20 cellular contexts compared by ENCODE assay signal in the genomic region with DNA sequence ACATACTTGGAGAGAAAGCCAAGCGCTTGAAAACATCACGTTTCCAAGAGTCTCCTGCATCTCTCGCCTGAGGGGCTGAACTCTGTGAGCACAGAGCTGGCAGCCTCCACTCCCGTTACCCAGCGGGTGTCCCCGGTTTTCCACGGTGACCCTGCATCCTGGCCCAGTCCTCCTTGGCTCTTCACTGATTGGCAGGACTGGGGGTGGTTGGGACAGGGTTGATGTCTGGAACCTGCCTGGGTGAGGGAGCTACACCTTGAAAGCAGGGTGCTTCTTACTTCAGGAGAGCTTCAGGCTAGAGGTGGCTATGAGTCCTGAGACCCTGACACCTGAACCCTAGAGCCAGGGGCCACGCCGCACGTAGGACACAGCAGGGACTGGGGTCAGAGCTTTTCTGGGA.
A peak's percentile ranks its signal among the peaks of the same experiment; 100 is the strongest.
DNase-seq lines count a peak whose midpoint lies in the region; ATAC-seq and TF ChIP-seq lines count a peak whose summit lies in the region.
"Had no signal": no experiment of that assay in that cellular context is flagged by ENCODE, and none has a peak within 500 bp of the region (broad histone marks: within the 10 kb centered on the region; RNA-seq: fewer than 3 reads in every experiment).

No MANE protein-coding gene starts in this region.

- H3K4me1 Mint-ChIP-seq in CD14-positive monocyte = peaks cover 2% of the 10 kb centered on the region
- H3K4me1 Mint-ChIP-seq: CD4-positive, alpha-beta memory T cell had no signal

- H3K4me1 ChIP-seq in RWPE2 (ENCODE audit: insufficient read depth, poor library complexity, severe bottlenecking) (no peaks in the 10 kb centered on the region), gastrocnemius medialis (peaks cover 55 to 71% of the 10 kb centered on the region in 2 donors)
- H3K4me1 ChIP-seq: Caco-2 had no signal

- peaks cover 72 to 74% of the 10 kb centered on the region in 2 donors for H3K36me3 Mint-ChIP-seq in CD14-positive monocyte
- H3K36me3 Mint-ChIP-seq: CD4-positive, alpha-beta memory T cell had no signal

- H3K9me3 Mint-ChIP-seq in CD14-positive monocyte = peaks cover 0 to 8% (median 6%) of the 10 kb centered on the region in 7 donors

- H3K9me3 ChIP-seq in RWPE2 (ENCODE audit: severe bottlenecking) = no peaks in the 10 kb centered on the region
- H3K9me3 ChIP-seq in gastrocnemius medialis = no peaks in the 10 kb centered on the region
- H3K9me3 ChIP-seq: Caco-2, SJCRH30 had no signal

- H3K27ac ChIP-seq in RWPE2 (ENCODE audit: poor library complexity, severe bottlenecking) (no peak overlapping the region), gastrocnemius medialis (peak overlapping the region in 3 of 4 donors; percentile 51 to 92 (median 91))
- H3K27ac ChIP-seq: SJCRH30 had no signal

- in situ Hi-C loops in gastrocnemius medialis (cut with MboI; ENCODE audit: low sequenced_read_pairs in 4 of 4) = no loop called here

- H3K4me3 ChIP-seq in RWPE2 (ENCODE audit: severe bottlenecking) = no peak overlapping the region
- no peak overlapping the region for H3K4me3 ChIP-seq in gastrocnemius medialis
- H3K4me3 ChIP-seq: SJCRH30 had no signal

- DNase-seq in CD14-positive monocyte (ENCODE audit: low spot score) (peak; percentile 28), RWPE2 (ENCODE audit: low spot score) (peak; percentile 34), mesenteric fat pad (ENCODE audit: low spot score) (peak; percentile 67), gastrocnemius medialis (peak in 1 of 2 donors; percentile 18), D341Med (ENCODE audit: low spot score) (no peak), pons (ENCODE audit: low spot score) (no peak), superior temporal gyrus (ENCODE audit: extremely low spot score) (no peak)
- DNase-seq: DMS153, GF-D8, KG1, NCI-H1092 treated with DMSO at 0.1 percent for 48 hours, NCI-H1436 treated with DMSO at 0.1 percent for 48 hours, NCI-H1930, NCI-H2227 treated with DMSO at 0.1 percent for 48 hours, NCI-H524 treated with DMSO at 0.1 percent for 48 hours, NCI-H82, SJCRH30 had no signal

- H3K27me3 ChIP-seq in RWPE2 (ENCODE audit: insufficient read depth, poor library complexity, severe bottlenecking) = no peaks in the 10 kb centered on the region
- no peaks in the 10 kb centered on the region for H3K27me3 ChIP-seq in gastrocnemius medialis
- H3K27me3 ChIP-seq: SJCRH30 had no signal

- H3K36me3 ChIP-seq in RWPE2 (ENCODE audit: low read depth) (no peaks in the 10 kb centered on the region), gastrocnemius medialis (peaks cover 0 to 12% of the 10 kb centered on the region in 2 donors)

- H3K27me3 Mint-ChIP-seq in CD14-positive monocyte (ENCODE audit: low read depth in 3 of 3) = peaks cover 0 to 10% (median 9%) of the 10 kb centered on the region in 3 donors

- no peak for TF ChIP-seq POLR2A in gastrocnemius medialis (IDR thresholded peaks at IDR 0.05)

- no peak for ATAC-seq in RWPE2 (ENCODE audit: low read depth)
- no peak for ATAC-seq in gastrocnemius medialis
- ATAC-seq: Panc1 had no signal

- intact Hi-C loops in CD14-positive monocyte (cut with micrococcal nuclease) = no loop called here
- intact Hi-C loops in gastrocnemius medialis (cut with DNase I; ENCODE audit: low total_unique reads) = loop anchor here (5.0 kb wide), 1 partner anchor 70 kb away; no protein-coding TSS in a partner anchor

- H3K27ac Mint-ChIP-seq in CD14-positive monocyte = no peak overlapping the region

- TF ChIP-seq CTCF in CD14-positive monocyte (IDR thresholded peaks at IDR 0.05) = no peak
- no peak for TF ChIP-seq CTCF in RWPE2 (IDR thresholded peaks at IDR 0.05; ENCODE audit: poor library complexity, severe bottlenecking)
- no peak for TF ChIP-seq CTCF in gastrocnemius medialis (IDR thresholded peaks at IDR 0.05 in 4 of 5, conservative IDR thresholded peaks at IDR 0.05 in 1 of 5)

- no peak overlapping the region for H3K4me3 Mint-ChIP-seq in CD14-positive monocyte

Comparison
In these comparisons a context has a peak if more than half of its experiments do, and no peak if none do; other contexts are left out.
1. DNase-seq: peak in CD14-positive monocyte (single experiment), RWPE2 (single experiment) and mesenteric fat pad (single experiment); none in D341Med (single experiment), pons (single experiment) and superior temporal gyrus (single experiment).